In the genomic region with DNA sequence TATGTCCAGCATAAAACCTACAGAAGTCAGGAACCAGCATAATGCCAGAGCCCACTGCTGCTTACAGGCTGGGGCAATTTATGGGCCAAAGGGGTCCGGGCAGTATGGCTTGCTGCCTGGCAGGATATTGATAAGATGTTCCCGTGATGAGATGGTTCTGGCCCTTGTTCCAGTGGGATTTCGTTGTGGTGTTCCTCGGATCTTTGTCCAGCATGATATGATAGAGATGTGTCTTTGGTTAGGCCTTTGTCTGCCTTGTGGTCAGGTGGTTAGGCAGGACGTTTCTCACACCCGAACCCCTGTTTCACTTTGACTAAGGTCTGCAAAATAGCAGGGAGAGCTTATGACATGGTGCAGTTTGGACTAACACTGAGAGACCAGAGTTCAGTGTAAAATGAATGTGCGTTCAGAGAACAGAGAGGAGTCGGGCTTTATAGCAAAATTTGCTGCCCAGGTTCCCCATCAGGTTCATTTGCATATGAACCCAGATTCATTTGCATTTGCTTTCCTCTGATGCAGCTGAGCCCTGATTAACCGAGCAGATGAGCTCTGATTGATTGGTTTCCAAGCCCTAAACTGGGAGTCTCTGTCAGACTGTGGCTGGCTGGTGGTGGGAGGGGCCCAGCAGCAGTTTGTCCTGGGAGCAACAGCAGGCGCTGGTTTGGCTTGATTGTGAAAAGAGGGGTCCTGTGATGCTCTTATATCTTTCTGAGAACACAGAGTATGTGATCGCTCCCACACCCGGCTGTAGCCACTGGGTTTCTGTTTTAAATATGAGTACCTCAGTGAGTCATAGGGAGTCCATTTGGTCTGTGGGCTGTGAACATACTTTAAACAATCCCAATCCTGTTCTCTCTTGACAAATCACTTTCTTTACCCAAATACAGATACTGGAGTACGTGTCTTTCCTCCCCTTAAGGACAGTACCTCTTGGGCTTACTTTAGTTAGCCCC, we compare ENCODE assay signal across 9 cellular contexts.
DNase-seq lines count a peak whose midpoint lies in the region; ATAC-seq and TF ChIP-seq lines count a peak whose summit lies in the region.
"Had no signal": no experiment of that assay in that cellular context is flagged by ENCODE, and none has a peak within 500 bp of the region (broad histone marks: within the 10 kb centered on the region; RNA-seq: fewer than 3 reads in every experiment).

No MANE protein-coding gene starts in this region.

- DNase-seq in CD4-positive, alpha-beta T cell, result peak in 3 of 10 experiments; percentile 2 to 5 (median 3)
- peak; percentile 35 for DNase-seq in activated CD4-positive, alpha-beta T cell treated with anti-CD3 and anti-CD28 coated beads, Interleukin-2, amount 10 ng/mL, durations not matched to agents 7 days and 5 days
- DNase-seq in glutamatergic neuron (peak; percentile 50), epidermal melanocyte (ENCODE audit: insufficient read length, low spot score) (no peak), NCI-H1694 (lab: John Stamatoyannopoulos, UW) (no peak)
- peak; percentile 5 for DNase-seq in stimulated activated CD8-positive, alpha-beta memory T cell treated with anti-CD3 and anti-CD28 coated beads, Interleukin-12 subunit alpha, Interleukin-12 subunit beta, amount 100 ng/mL, for 24 hours (ENCODE audit: extremely low read depth)
- DNase-seq: pancreas had no signal

- POLR2A ChIA-PET in CD4-positive, alpha-beta T cell (lab: Charles Lee), result no interaction called here
- POLR2A ChIA-PET in activated CD4-positive, alpha-beta T cell treated with anti-CD3 and anti-CD28 coated beads, Interleukin-2, amount 10 ng/mL, durations not matched to agents 7 days and 5 days (lab: Charles Lee), result no interaction called here

- no peaks in the 10 kb centered on the region for H3K36me3 Mint-ChIP-seq in CD4-positive, alpha-beta T cell (ENCODE audit: low read depth)
- no peaks in the 10 kb centered on the region for H3K36me3 Mint-ChIP-seq in activated CD4-positive, alpha-beta T cell treated with anti-CD3 and anti-CD28 coated beads, Interleukin-2, amount 10 ng/mL, durations not matched to agents 7 days and 5 days (ENCODE audit: low read depth)
- no peaks in the 10 kb centered on the region for H3K36me3 Mint-ChIP-seq in glutamatergic neuron (ENCODE audit: unreplicated experiment)

- no peaks in the 10 kb centered on the region for H3K9me3 Mint-ChIP-seq in CD4-positive, alpha-beta T cell
- H3K9me3 Mint-ChIP-seq in activated CD4-positive, alpha-beta T cell treated with anti-CD3 and anti-CD28 coated beads, Interleukin-2, amount 10 ng/mL, durations not matched to agents 7 days and 5 days, result no peaks in the 10 kb centered on the region
- peaks cover 2% of the 10 kb centered on the region for H3K9me3 Mint-ChIP-seq in glutamatergic neuron (ENCODE audit: unreplicated experiment)

- no peaks in the 10 kb centered on the region for H3K27me3 ChIP-seq in CD4-positive, alpha-beta T cell (ENCODE audit: control insufficient read depth, insufficient read depth, low read length)
- H3K27me3 ChIP-seq: pancreas had no signal

- H3K9me3 ChIP-seq in CD4-positive, alpha-beta T cell (ENCODE audit: control insufficient read depth, low read length), result no peaks in the 10 kb centered on the region
- H3K9me3 ChIP-seq: pancreas had no signal

- H3K27ac ChIP-seq in CD4-positive, alpha-beta T cell (ENCODE audit: low read depth, low read length), result no peak overlapping the region
- H3K27ac ChIP-seq: pancreas had no signal

- TF ChIP-seq CTCF in CD4-positive, alpha-beta T cell (IDR thresholded peaks at IDR 0.05), result no peak
- TF ChIP-seq CTCF in glutamatergic neuron (IDR thresholded peaks at IDR 0.05; ENCODE audit: partially characterized antibody, unreplicated experiment), result no peak

- CTCF ChIA-PET in CD4-positive, alpha-beta T cell (lab: Charles Lee), result interaction anchor here (0.6 kb wide), 1 partner anchor 9 kb away, joined by 3 read pairs; no protein-coding TSS in a partner anchor
- CTCF ChIA-PET in activated CD4-positive, alpha-beta T cell treated with anti-CD3 and anti-CD28 coated beads, Interleukin-2, amount 10 ng/mL, durations not matched to agents 7 days and 5 days (lab: Charles Lee), result interaction anchor here (2.7 kb wide), 1 partner anchor 23 kb away, joined by 9 read pairs; no protein-coding TSS in a partner anchor

- H3K4me1 Mint-ChIP-seq in CD4-positive, alpha-beta T cell (ENCODE audit: low read depth), result peaks cover 25% of the 10 kb centered on the region
- H3K4me1 Mint-ChIP-seq in activated CD4-positive, alpha-beta T cell treated with anti-CD3 and anti-CD28 coated beads, Interleukin-2, amount 10 ng/mL, durations not matched to agents 7 days and 5 days, result peaks cover 40% of the 10 kb centered on the region
- peaks cover 16% of the 10 kb centered on the region for H3K4me1 Mint-ChIP-seq in glutamatergic neuron (ENCODE audit: low read depth, unreplicated experiment)

- H3K4me3 Mint-ChIP-seq in CD4-positive, alpha-beta T cell, result peak overlapping the region; percentile 40
- H3K4me3 Mint-ChIP-seq in activated CD4-positive, alpha-beta T cell treated with anti-CD3 and anti-CD28 coated beads, Interleukin-2, amount 10 ng/mL, durations not matched to agents 7 days and 5 days, result peak overlapping the region; percentile 40
- peak overlapping the region; percentile 5 for H3K4me3 Mint-ChIP-seq in glutamatergic neuron (ENCODE audit: unreplicated experiment)

- no peaks in the 10 kb centered on the region for H3K27me3 Mint-ChIP-seq in CD4-positive, alpha-beta T cell
- H3K27me3 Mint-ChIP-seq in activated CD4-positive, alpha-beta T cell treated with anti-CD3 and anti-CD28 coated beads, Interleukin-2, amount 10 ng/mL, durations not matched to agents 7 days and 5 days, result peaks cover 6% of the 10 kb centered on the region
- H3K27me3 Mint-ChIP-seq in glutamatergic neuron (ENCODE audit: unreplicated experiment), result no peaks in the 10 kb centered on the region

- intact Hi-C loops in CD4-positive, alpha-beta T cell (cut with DNase I, micrococcal nuclease), result no loop called here

- H3K27ac Mint-ChIP-seq in CD4-positive, alpha-beta T cell, result no peak overlapping the region
- H3K27ac Mint-ChIP-seq in activated CD4-positive, alpha-beta T cell treated with anti-CD3 and anti-CD28 coated beads, Interleukin-2, amount 10 ng/mL, durations not matched to agents 7 days and 5 days, result peak overlapping the region; percentile 77
- peak overlapping the region; percentile 92 for H3K27ac Mint-ChIP-seq in glutamatergic neuron (ENCODE audit: unreplicated experiment)

- peak; percentile 61 for ATAC-seq in CD4-positive, alpha-beta T cell (ENCODE audit: poor library complexity)
- peak; percentile 77 for ATAC-seq in GM19438 (IDR thresholded peaks at IDR 0.05; ENCODE audit: low read depth, unreplicated experiment)
- peak; percentile 89 for ATAC-seq in HG03432 (IDR thresholded peaks at IDR 0.05; ENCODE audit: unreplicated experiment)

Comparison
In these comparisons a context has a peak if more than half of its experiments do, and no peak if none do; other contexts are left out.
1. DNase-seq: peak in activated CD4-positive, alpha-beta T cell treated with anti-CD3 and anti-CD28 coated beads, Interleukin-2, amount 10 ng/mL, durations not matched to agents 7 days and 5 days (single experiment), glutamatergic neuron (single experiment) and stimulated activated CD8-positive, alpha-beta memory T cell treated with anti-CD3 and anti-CD28 coated beads, Interleukin-12 subunit alpha, Interleukin-12 subunit beta, amount 100 ng/mL, for 24 hours (single experiment); none in epidermal melanocyte (single experiment) and NCI-H1694 (single experiment).
2. Peak in every context shown above with its lines, with median percentiles within 50 percentile points of each other: ATAC-seq and H3K4me3 Mint-ChIP-seq.